In the genomic region with DNA sequence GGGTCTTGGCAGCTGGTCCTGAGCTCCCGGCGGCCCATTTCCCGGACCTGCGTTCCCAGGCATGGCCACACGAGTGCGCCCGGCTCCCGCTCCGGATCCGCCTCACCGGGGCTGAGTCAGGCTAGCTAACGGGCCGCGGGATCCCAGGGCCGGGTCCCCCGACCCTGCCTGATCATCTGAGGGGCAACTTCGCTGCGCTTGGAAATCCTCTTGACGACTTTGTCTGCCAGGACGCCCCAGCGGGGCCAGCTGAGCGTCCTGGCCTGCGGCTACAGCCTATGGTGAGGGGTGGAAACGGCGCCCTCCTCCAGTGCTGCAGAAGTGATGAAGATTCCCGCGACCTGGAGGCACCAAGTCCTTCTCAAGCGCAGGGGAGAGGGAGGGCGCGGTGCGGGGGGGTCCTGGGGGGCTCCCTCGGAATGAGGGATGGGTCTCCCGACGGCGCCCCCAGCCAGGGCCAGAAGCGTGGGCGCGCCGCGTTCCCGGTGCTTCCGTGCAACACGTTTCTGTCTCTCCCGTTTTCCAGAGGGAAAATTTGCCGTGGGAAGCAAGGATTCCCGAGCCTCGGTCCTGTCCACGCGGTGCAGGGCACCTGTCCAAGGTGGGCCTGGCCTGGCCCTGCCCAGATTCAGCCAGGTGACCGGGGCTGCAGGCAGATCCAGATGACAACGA, we compare ENCODE assay signal across 8 cellular contexts.
DNase-seq lines count a peak whose midpoint lies in the region; ATAC-seq and TF ChIP-seq lines count a peak whose summit lies in the region.

No MANE protein-coding gene starts in this region.

- peak overlapping the region in 1 of 2 donors; percentile 39 for H3K4me3 ChIP-seq in CD4-positive, alpha-beta memory T cell (ENCODE audit: low read length in 2 of 2)
- peak overlapping the region; percentile 40 to 59 for H3K4me3 ChIP-seq in ascending aorta
- peak overlapping the region; percentile 14 for H3K4me3 ChIP-seq in iPS-11a (ENCODE audit: low read depth, low read length)
- H3K4me3 ChIP-seq in skeletal muscle satellite cell (ENCODE audit: low read length): peak overlapping the region; percentile 67

- H3K4me3 Mint-ChIP-seq in CD4-positive, alpha-beta memory T cell: peak overlapping the region in 7 of 8 donors; percentile 57 to 83 (median 71)
- peak overlapping the region; percentile 58 for H3K4me3 Mint-ChIP-seq in T-helper 2 cell treated with Interferon-gamma antibody and Interleukin-4, amounts not matched to agents 5 μg/mL and 100 μg/mL, for 36 hours

- no peaks in the 10 kb centered on the region for H3K27me3 ChIP-seq in CD4-positive, alpha-beta memory T cell (ENCODE audit: insufficient read depth, low read length)
- no peaks in the 10 kb centered on the region for H3K27me3 ChIP-seq in ascending aorta
- peaks cover 10% of the 10 kb centered on the region for H3K27me3 ChIP-seq in skeletal muscle satellite cell (ENCODE audit: control insufficient read depth, insufficient read depth, low read length)

- peak; percentile 50 to 61 (median 57) for DNase-seq in CD4-positive, alpha-beta memory T cell
- DNase-seq in T-helper 2 cell treated with Interferon-gamma antibody and Interleukin-4, amounts not matched to agents 5 μg/mL and 100 μg/mL, for 36 hours (ENCODE audit: low spot score): peak; percentile 59
- DNase-seq in ascending aorta (ENCODE audit: low spot score in 2 of 2): peak in 1 of 2 donors; percentile 79

- POLR2A ChIA-PET in CD4-positive, alpha-beta memory T cell (lab: Charles Lee; ENCODE audit: partially characterized antibody): interaction anchor here (0.6 to 1.0 kb wide), 3 partner anchors 206 to 276 kb away, joined by 3 read pairs; no protein-coding TSS in a partner anchor

- no peaks in the 10 kb centered on the region for H3K36me3 ChIP-seq in CD4-positive, alpha-beta memory T cell (ENCODE audit: insufficient read depth, low read length)
- H3K36me3 ChIP-seq in ascending aorta: no peaks in the 10 kb centered on the region
- H3K36me3 ChIP-seq in skeletal muscle satellite cell (ENCODE audit: insufficient read depth, low read length): no peaks in the 10 kb centered on the region

- no peaks in the 10 kb centered on the region for H3K9me3 Mint-ChIP-seq in CD4-positive, alpha-beta memory T cell
- H3K9me3 Mint-ChIP-seq in T-helper 2 cell treated with Interferon-gamma antibody and Interleukin-4, amounts not matched to agents 5 μg/mL and 100 μg/mL, for 36 hours: no peaks in the 10 kb centered on the region

- intact Hi-C loops in CD4-positive, alpha-beta memory T cell (cut with micrococcal nuclease): loop anchor here (10.0 kb wide), 1 partner anchor 396 kb away; no protein-coding TSS in a partner anchor
- intact Hi-C loops in ascending aorta (cut with DNase I): loop anchor here (5.0 to 10.0 kb wide), 2 partner anchors 376 to 1837 kb away; no protein-coding TSS in a partner anchor

- TF ChIP-seq CTCF in ascending aorta (IDR thresholded peaks at IDR 0.05): peak; percentile 66 to 88 (median 82)

- peaks cover 7% of the 10 kb centered on the region for H3K4me1 ChIP-seq in CD4-positive, alpha-beta memory T cell (ENCODE audit: insufficient read depth, low read length)
- H3K4me1 ChIP-seq in ascending aorta (peaks cover 0 to 6% of the 10 kb centered on the region in 2 donors), skeletal muscle satellite cell (ENCODE audit: control insufficient read depth, insufficient read depth, low read length) (peaks cover 22% of the 10 kb centered on the region)

- H3K36me3 Mint-ChIP-seq in CD4-positive, alpha-beta memory T cell: no peaks in the 10 kb centered on the region
- H3K36me3 Mint-ChIP-seq in T-helper 2 cell treated with Interferon-gamma antibody and Interleukin-4, amounts not matched to agents 5 μg/mL and 100 μg/mL, for 36 hours (ENCODE audit: low read depth): no peaks in the 10 kb centered on the region

- H3K4me1 Mint-ChIP-seq in CD4-positive, alpha-beta memory T cell: peaks cover 5 to 14% (median 8%) of the 10 kb centered on the region in 4 donors
- peaks cover 14% of the 10 kb centered on the region for H3K4me1 Mint-ChIP-seq in T-helper 2 cell treated with Interferon-gamma antibody and Interleukin-4, amounts not matched to agents 5 μg/mL and 100 μg/mL, for 36 hours (ENCODE audit: low read depth)

- H3K4me2 ChIP-seq in skeletal muscle satellite cell (ENCODE audit: low read length): peak overlapping the region; percentile 87

- H3K27me3 Mint-ChIP-seq in CD4-positive, alpha-beta memory T cell: peaks cover 8 to 27% of the 10 kb centered on the region in 2 donors
- peaks cover 20% of the 10 kb centered on the region for H3K27me3 Mint-ChIP-seq in T-helper 2 cell treated with Interferon-gamma antibody and Interleukin-4, amounts not matched to agents 5 μg/mL and 100 μg/mL, for 36 hours (ENCODE audit: low read depth)

- no peak overlapping the region for H3K27ac Mint-ChIP-seq in CD4-positive, alpha-beta memory T cell
- H3K27ac Mint-ChIP-seq in T-helper 2 cell treated with Interferon-gamma antibody and Interleukin-4, amounts not matched to agents 5 μg/mL and 100 μg/mL, for 36 hours: no peak overlapping the region

- no peaks in the 10 kb centered on the region for H3K9me3 ChIP-seq in CD4-positive, alpha-beta memory T cell (ENCODE audit: control insufficient read depth in 1 of 2, low read length in 2 of 2)
- H3K9me3 ChIP-seq in ascending aorta: no peaks in the 10 kb centered on the region
- no peaks in the 10 kb centered on the region for H3K9me3 ChIP-seq in skeletal muscle satellite cell (replicated peaks; ENCODE audit: low read length)

- CTCF ChIA-PET in CD4-positive, alpha-beta memory T cell (lab: Charles Lee; ENCODE audit: partially characterized antibody): interaction anchor here (0.7 to 10.5 kb wide), 29 partner anchors 10 to 1849 kb away, joined by 3 to 326 read pairs (median 4); partner anchors contain the start of gene GHITM

- peak; percentile 76 for ATAC-seq in GM19452 (IDR thresholded peaks at IDR 0.05; ENCODE audit: unreplicated experiment)
- ATAC-seq in HG03521 (IDR thresholded peaks at IDR 0.05; ENCODE audit: unreplicated experiment): peak; percentile 88
- no peak for ATAC-seq in GM18873 (IDR thresholded peaks at IDR 0.05; ENCODE audit: low FRiP score, unreplicated experiment)

- H3K27ac ChIP-seq in CD4-positive, alpha-beta memory T cell (ENCODE audit: low read depth, low read length): no peak overlapping the region
- H3K27ac ChIP-seq in ascending aorta: no peak overlapping the region

- peak overlapping the region; percentile 78 for H3K9ac ChIP-seq in skeletal muscle satellite cell (ENCODE audit: low read depth, low read length)
